22 cellular contexts compared by ENCODE assay signal in genomic region chr4:142194905-142195304, GRCh38.
DNase-seq lines count a peak whose midpoint lies in the region; ATAC-seq, FAIRE-seq and TF ChIP-seq lines count a peak whose summit lies in the region.
"Had no signal": no experiment of that assay in that cellular context is flagged by ENCODE, and none has a peak within 500 bp of the region (broad histone marks: within the 10 kb centered on the region; RNA-seq: fewer than 3 reads in every experiment).

No MANE protein-coding gene starts in this region.

- H3K4me3 Mint-ChIP-seq in astrocyte (ENCODE audit: unreplicated experiment) = no peak overlapping the region
- no peak overlapping the region for H3K4me3 Mint-ChIP-seq in activated T-cell treated with anti-CD3 and anti-CD28 coated beads, Interleukin-2, amount 50 U/mL, for 72 hours
- H3K4me3 Mint-ChIP-seq: IgD-negative memory B cell had no signal

- DNase-seq in BJ (ENCODE audit: low read depth) = peak; percentile 9
- DNase-seq in HAP-1 (ENCODE audit: low spot score in 2 of 2) = peak; percentile 52 to 85
- DNase-seq in astrocyte (ENCODE audit: low read depth) = peak; percentile 57
- DNase-seq in fibroblast of the aortic adventitia (ENCODE audit: low read depth) = peak; percentile 72
- DNase-seq in NCI-H774 (lab: John Stamatoyannopoulos, UW) = no peak
- no peak for DNase-seq in activated T-cell treated with anti-CD3 and anti-CD28 coated beads, Interleukin-2, amount 50 U/mL, for 72 hours
- DNase-seq in H54 (ENCODE audit: insufficient read length, low spot score) = no peak
- DNase-seq: AML-193, Caco-2, DMS153, Kasumi-1, NCI-H1105 treated with DMSO at 0.1 percent for 48 hours, NCI-H1694 treated with DMSO at 0.1 percent for 48 hours, NCI-H345, NCI-H526, Right ventricle myocardium superior had no signal

- H3K79me2 ChIP-seq in astrocyte (ENCODE audit: insufficient read depth, low read length) = no peaks in the 10 kb centered on the region

- H3K36me3 ChIP-seq in BJ (ENCODE audit: control insufficient read depth, insufficient read depth, low read length) (no peaks in the 10 kb centered on the region), HAP-1 (replicated peaks) (no peaks in the 10 kb centered on the region), astrocyte (ENCODE audit: insufficient read depth, low read length) (no peaks in the 10 kb centered on the region)

- no peaks in the 10 kb centered on the region for H4K20me1 ChIP-seq in astrocyte (ENCODE audit: insufficient read depth, low read length)

- no peak for ATAC-seq in activated T-cell treated with anti-CD3 and anti-CD28 coated beads, Interleukin-2, amount 50 U/mL, for 72 hours (replicated peaks in 1 of 2)
- ATAC-seq in HG02763 (IDR thresholded peaks at IDR 0.05; ENCODE audit: unreplicated experiment) = no peak
- ATAC-seq: A549 had no signal

- no peaks in the 10 kb centered on the region for H3K27me3 Mint-ChIP-seq in astrocyte (ENCODE audit: low read depth, unreplicated experiment)
- no peaks in the 10 kb centered on the region for H3K27me3 Mint-ChIP-seq in activated T-cell treated with anti-CD3 and anti-CD28 coated beads, Interleukin-2, amount 50 U/mL, for 72 hours (ENCODE audit: low read depth)
- H3K27me3 Mint-ChIP-seq: IgD-negative memory B cell had no signal

- no peak overlapping the region for H3K27ac ChIP-seq in astrocyte (ENCODE audit: low read depth, low read length)
- H3K27ac ChIP-seq: A549, SK-N-MC had no signal

- CTCF ChIA-PET in BJ (lab: Yijun Ruan, JAX) = interaction anchor here (0.6 kb wide), 1 partner anchor 521 kb away, joined by 3 read pairs; no protein-coding TSS in a partner anchor

- no peak overlapping the region for H3K9ac ChIP-seq in astrocyte (ENCODE audit: low read length)

- POLR2A ChIA-PET in BJ (lab: Charles Lee) = no interaction called here

- TF ChIP-seq CTCF in BJ (IDR thresholded peaks at IDR 0.05; ENCODE audit: insufficient read depth, low read depth, low read length) (no peak), astrocyte (IDR thresholded peaks at IDR 0.05; ENCODE audit: insufficient read depth, low read depth, low read length) (no peak), fibroblast of the aortic adventitia (IDR thresholded peaks at IDR 0.05; ENCODE audit: insufficient read depth, low read length) (no peak)

- no peaks in the 10 kb centered on the region for H3K9me3 Mint-ChIP-seq in astrocyte (ENCODE audit: unreplicated experiment)
- no peaks in the 10 kb centered on the region for H3K9me3 Mint-ChIP-seq in activated T-cell treated with anti-CD3 and anti-CD28 coated beads, Interleukin-2, amount 50 U/mL, for 72 hours

- H2AFZ ChIP-seq in astrocyte (ENCODE audit: low read depth, low read length) = no peak overlapping the region

- no peak overlapping the region for H3K4me3 ChIP-seq in BJ (ENCODE audit: low read depth, low read length)
- no peak overlapping the region for H3K4me3 ChIP-seq in HAP-1
- no peak overlapping the region for H3K4me3 ChIP-seq in astrocyte (ENCODE audit: insufficient read depth, low read depth, low read length)
- no peak overlapping the region for H3K4me3 ChIP-seq in fibroblast of the aortic adventitia (ENCODE audit: low read depth, low read length)
- H3K4me3 ChIP-seq: A549, SK-N-MC had no signal

- TF ChIP-seq POLR2A in H54 (IDR thresholded peaks at IDR 0.05; ENCODE audit: low read depth, low read length) = no peak

- H3K4me1 ChIP-seq in HAP-1 = peaks cover 25% of the 10 kb centered on the region
- H3K4me1 ChIP-seq in astrocyte (ENCODE audit: insufficient read depth, low read length) = no peaks in the 10 kb centered on the region
- H3K4me1 ChIP-seq: A549, Caco-2 had no signal

- H3K9me3 ChIP-seq in HAP-1 = no peaks in the 10 kb centered on the region
- no peaks in the 10 kb centered on the region for H3K9me3 ChIP-seq in astrocyte (ENCODE audit: insufficient read depth, low read depth, low read length)
- H3K9me3 ChIP-seq: A549, Caco-2 had no signal

- H3K4me2 ChIP-seq in astrocyte (ENCODE audit: low read length) = no peak overlapping the region
- H3K4me2 ChIP-seq: A549 had no signal

- FAIRE-seq in astrocyte (lab: Jason Lieb, UNC) (no peak), H54 (lab: Jason Lieb, UNC) (no peak)
- FAIRE-seq: A549, H1, RCC 7860 had no signal

- in situ Hi-C loops in HAP-1 (cut with MboI; ENCODE audit: low sequenced_read_pairs) = no loop called here

- H3K27ac Mint-ChIP-seq in astrocyte (ENCODE audit: unreplicated experiment) = no peak overlapping the region
- no peak overlapping the region for H3K27ac Mint-ChIP-seq in activated T-cell treated with anti-CD3 and anti-CD28 coated beads, Interleukin-2, amount 50 U/mL, for 72 hours
- H3K27ac Mint-ChIP-seq: IgD-negative memory B cell had no signal

- no peaks in the 10 kb centered on the region for H3K36me3 Mint-ChIP-seq in astrocyte (ENCODE audit: low read depth, unreplicated experiment)
- peaks cover 0 to 16% of the 10 kb centered on the region in 2 donors for H3K36me3 Mint-ChIP-seq in activated T-cell treated with anti-CD3 and anti-CD28 coated beads, Interleukin-2, amount 50 U/mL, for 72 hours (ENCODE audit: insufficient read depth in 2 of 2)
- H3K36me3 Mint-ChIP-seq: IgD-negative memory B cell had no signal

- H3K27me3 ChIP-seq in BJ (ENCODE audit: control insufficient read depth, insufficient read depth, low read length) (no peaks in the 10 kb centered on the region), HAP-1 (ENCODE audit: low read depth) (no peaks in the 10 kb centered on the region), astrocyte (ENCODE audit: insufficient read depth, low read length) (no peaks in the 10 kb centered on the region)

- H3K4me1 Mint-ChIP-seq in astrocyte (ENCODE audit: low read depth, unreplicated experiment) = no peaks in the 10 kb centered on the region
- no peaks in the 10 kb centered on the region for H3K4me1 Mint-ChIP-seq in activated T-cell treated with anti-CD3 and anti-CD28 coated beads, Interleukin-2, amount 50 U/mL, for 72 hours (ENCODE audit: low read depth)
- H3K4me1 Mint-ChIP-seq: IgD-negative memory B cell had no signal

Comparison
In these comparisons a context has a peak if more than half of its experiments do, and no peak if none do; other contexts are left out.
1. DNase-seq: peak in BJ (single experiment), HAP-1 (2 of 2), astrocyte (single experiment) and fibroblast of the aortic adventitia (single experiment); none in NCI-H774 (single experiment), activated T-cell treated with anti-CD3 and anti-CD28 coated beads, Interleukin-2, amount 50 U/mL, for 72 hours (0 of 2) and H54 (single experiment).